Comparison of ENCODE assay signal across 1 cellular context in genomic region chr17:66584927-66585326, GRCh38.
TF ChIP-seq lines count a peak whose summit lies in the region.

No MANE protein-coding gene starts in this region.

TF ChIP-seq in K562, 482 proteins besides CTCF, POLR2A, EP300 and RAD21 (continued from another document):
- TF ChIP-seq ZNF740 (CRISPR knock-in tag; IDR thresholded peaks at IDR 0.05) (peak; percentile 47; the same call in 1 of the 2 replicates), ZNF740 (tag; IDR thresholded peaks at IDR 0.05) (no peak), CC2D1A (IDR thresholded peaks at IDR 0.05) (no peak), HMGN3 (IDR thresholded peaks at IDR 0.05; ENCODE audit: borderline replicate concordance, extremely low read depth, insufficient read length, low read depth, low read length) (no peak), MNT (conservative IDR thresholded peaks at IDR 0.05) (no peak), ATF4 (CRISPR knock-in tag; IDR thresholded peaks at IDR 0.05) (no peak), CTCFL (IDR thresholded peaks at IDR 0.05; ENCODE audit: borderline replicate concordance, insufficient read depth, low read depth, low read length, poor library complexity, severe bottlenecking) (no peak), MCM7 (IDR thresholded peaks at IDR 0.05) (no peak), VEZF1 (CRISPR knock-in tag; IDR thresholded peaks at IDR 0.05) (0 out of 2 replicates have a peak, but pooled peaks have one; percentile 16), ZKSCAN1 (IDR thresholded peaks at IDR 0.05; ENCODE audit: low read depth, low read length) (no peak), CHD1 (IDR thresholded peaks at IDR 0.05; ENCODE audit: low read length) (no peak), PYGO2 (tag; IDR thresholded peaks at IDR 0.05) (no peak), ZNF57 (CRISPR knock-in tag; IDR thresholded peaks at IDR 0.05) (no peak), CHD2 (IDR thresholded peaks at IDR 0.05; ENCODE audit: low read depth, low read length) (no peak), MXI1 (IDR thresholded peaks at IDR 0.05; ENCODE audit: low read depth, low read length) (no peak)
TF ChIP-seq in K562: peak in this region for 3.
